Comparison of ENCODE assay signal across 2 cellular contexts in genomic region chr11:44318369-44318768, GRCh38.
TF ChIP-seq lines count a peak whose summit lies in the region.

No MANE protein-coding gene starts in this region.

TF ChIP-seq in HepG2, 621 proteins besides CTCF, POLR2A, EP300 and RAD21:
- TF ChIP-seq ZNF629 (CRISPR knock-in tag; conservative IDR thresholded peaks at IDR 0.05) (peak; percentile 44; the same call in 1 of the 2 replicates), GRHL1 (CRISPR knock-in tag; conservative IDR thresholded peaks at IDR 0.05) (no peak), ZBTB2 (CRISPR knock-in tag; IDR thresholded peaks at IDR 0.05; ENCODE audit: low read depth) (no peak), MEF2D (CRISPR knock-in tag; IDR thresholded peaks at IDR 0.05) (no peak)

TF ChIP-seq in H1, 55 proteins besides CTCF, POLR2A, EP300 and RAD21:
- TF ChIP-seq SRF (IDR thresholded peaks at IDR 0.05; ENCODE audit: low read depth, low read length): no peak
- TF ChIP-seq EZH2 (IDR thresholded peaks at IDR 0.05; ENCODE audit: low read depth, low read length, severe bottlenecking): no peak
- TF ChIP-seq ATF2 (IDR thresholded peaks at IDR 0.05; ENCODE audit: low read length): no peak
